In genomic region chr12:69240625-69240984, GRCh38 we compare ENCODE assay signal across 8 cellular contexts. TPM values are rescaled to one million over a fixed set of nuclear protein-coding genes. Genes with fewer than 3 reads are reported as not detected.
DNase-seq lines count a peak whose midpoint lies in the region; ATAC-seq lines count a peak whose summit lies in the region.

No MANE protein-coding gene starts in this region.

- H3K27me3 ChIP-seq in MG63: no peaks in the 10 kb centered on the region

- H3K36me3 Mint-ChIP-seq in activated naive CD4-positive, alpha-beta T cell treated with anti-CD3 and anti-CD28 coated beads for 36 hours (ENCODE audit: low read depth): peaks cover 21% of the 10 kb centered on the region

- intact Hi-C loops in activated naive CD4-positive, alpha-beta T cell treated with anti-CD3 and anti-CD28 coated beads for 36 hours (cut with micrococcal nuclease): loop anchor here (1.0 to 10.0 kb wide), 6 partner anchors 8 to 1124 kb away; partner anchors contain the start of genes KCNMB4 and MDM1
- intact Hi-C loops in sciatic nerve (cut with DNase I): no loop called here

- in situ Hi-C loops in G401 (cut with HindIII; ENCODE audit: low sequenced_read_pairs): no loop called here

- no peak for ATAC-seq in sciatic nerve

- no peaks in the 10 kb centered on the region for H3K27me3 Mint-ChIP-seq in activated naive CD4-positive, alpha-beta T cell treated with anti-CD3 and anti-CD28 coated beads for 36 hours (ENCODE audit: low read depth)

- peak overlapping the region; percentile 98 for H3K27ac Mint-ChIP-seq in activated naive CD4-positive, alpha-beta T cell treated with anti-CD3 and anti-CD28 coated beads for 36 hours

- H3K4me3 ChIP-seq in MG63 (peak overlapping the region; percentile 85), iPS-11a (ENCODE audit: low read depth, low read length) (peak overlapping the region; percentile 82)

- DNase-seq in G401 (ENCODE audit: low spot score): peak; percentile 26
- DNase-seq in MG63: no peak
- DNase-seq in activated naive CD4-positive, alpha-beta T cell treated with anti-CD3 and anti-CD28 coated beads for 36 hours: peak; percentile 59
- DNase-seq in stimulated activated CD4-positive, alpha-beta T cell treated with anti-CD3 and anti-CD28 coated beads, Interleukin-1b, Interleukin-23, amount 100 ng/mL, for 48 hours: peak; percentile 27
- DNase-seq in sciatic nerve (ENCODE audit: low spot score): no peak
- no peak for DNase-seq in globus pallidus (ENCODE audit: low spot score)
- DNase-seq in H4 (ENCODE audit: low spot score): no peak

- H3K4me1 Mint-ChIP-seq in activated naive CD4-positive, alpha-beta T cell treated with anti-CD3 and anti-CD28 coated beads for 36 hours (ENCODE audit: low read depth): peaks cover 56% of the 10 kb centered on the region

- H3K36me3 ChIP-seq in MG63: peaks cover 30% of the 10 kb centered on the region

- no peaks in the 10 kb centered on the region for H3K9me3 ChIP-seq in MG63

- CTCF ChIA-PET in activated naive CD4-positive, alpha-beta T cell treated with anti-CD3 and anti-CD28 coated beads for 36 hours (lab: Charles Lee): interaction anchor here (0.6 to 3.5 kb wide), 2 partner anchors 63 to 84 kb away, joined by 3 to 12 read pairs; no protein-coding TSS in a partner anchor

- H3K9me3 Mint-ChIP-seq in activated naive CD4-positive, alpha-beta T cell treated with anti-CD3 and anti-CD28 coated beads for 36 hours: no peaks in the 10 kb centered on the region

- H3K4me3 Mint-ChIP-seq in activated naive CD4-positive, alpha-beta T cell treated with anti-CD3 and anti-CD28 coated beads for 36 hours: peak overlapping the region; percentile 91

RNA-seq across cellular contexts. Expression of gene CPSF6, which starts 1.2 kb away (rescaled TPM):
- 78.6 and 94.0 TPM in 2 replicates for total RNA-seq in G401 (2014; rRNA removed; shearing (Covaris generic))
- 50.9 and 69.1 TPM in 2 replicates for total RNA-seq in MG63 (2014; rRNA removed; shearing (Covaris generic); ENCODE audit: low replicate concordance)
- total RNA-seq in activated naive CD4-positive, alpha-beta T cell treated with anti-CD3 and anti-CD28 coated beads for 36 hours: 10 to 100 TPM; 73.7 to 75.7 TPM
- total RNA-seq in sciatic nerve: 72.5 TPM
- 22.4 and 25.3 TPM in 2 replicates for total RNA-seq in H4 (2014; rRNA removed; shearing (Covaris generic))

Comparison
In these comparisons a context has a peak if more than half of its experiments do, and no peak if none do; other contexts are left out.
1. DNase-seq: peak in G401 (single experiment), activated naive CD4-positive, alpha-beta T cell treated with anti-CD3 and anti-CD28 coated beads for 36 hours (single experiment) and stimulated activated CD4-positive, alpha-beta T cell treated with anti-CD3 and anti-CD28 coated beads, Interleukin-1b, Interleukin-23, amount 100 ng/mL, for 48 hours (single experiment); none in MG63 (single experiment), sciatic nerve (single experiment), globus pallidus (single experiment) and H4 (single experiment).